Comparison of ENCODE assay signal across 10 cellular contexts in the genomic region with DNA sequence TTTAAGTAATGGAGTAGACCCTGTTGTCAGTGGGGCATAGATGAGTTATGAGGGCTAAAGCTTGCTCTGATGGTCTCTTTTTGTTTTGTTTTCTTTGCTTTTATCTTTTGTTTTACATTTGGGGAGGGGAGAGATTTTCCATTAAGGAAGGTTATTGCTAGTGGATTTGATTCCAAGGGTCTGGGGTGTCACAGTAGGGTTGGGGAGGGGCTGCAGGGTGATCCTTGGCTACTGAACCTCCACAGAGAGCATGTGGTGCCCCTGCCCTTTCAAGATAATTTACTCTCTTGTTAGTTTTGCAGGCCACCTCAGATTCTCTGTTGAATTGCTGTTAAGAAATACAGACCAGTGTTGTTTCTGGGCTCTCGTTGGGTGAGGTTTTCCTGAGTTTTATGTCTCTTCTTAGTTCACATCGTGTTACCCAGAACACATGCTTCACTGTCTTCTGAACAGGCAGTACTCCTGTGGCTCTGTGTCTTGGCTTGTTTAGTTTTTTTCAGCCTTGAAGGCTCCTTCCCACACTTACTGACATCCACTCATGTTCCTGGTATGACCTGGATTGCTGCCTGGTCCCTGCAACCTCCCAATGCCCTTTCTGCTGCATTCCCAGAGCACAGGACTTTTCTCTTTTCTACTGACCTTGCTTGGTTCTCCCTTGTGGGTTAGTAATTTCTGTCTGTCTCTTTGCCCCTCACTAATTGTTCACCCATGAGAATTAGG. TPM values are rescaled to one million over a fixed set of nuclear protein-coding genes. Genes with fewer than 3 reads are reported as not detected.
DNase-seq lines count a peak whose midpoint lies in the region; ATAC-seq and TF ChIP-seq lines count a peak whose summit lies in the region.
"Had no signal": no experiment of that assay in that cellular context is flagged by ENCODE, and none has a peak within 500 bp of the region (broad histone marks: within the 10 kb centered on the region; RNA-seq: fewer than 3 reads in every experiment).

No MANE protein-coding gene starts in this region.

- no peaks in the 10 kb centered on the region for H3K27me3 Mint-ChIP-seq in activated naive CD4-positive, alpha-beta T cell treated with anti-CD3 and anti-CD28 coated beads, Interleukin-2, amount 50 U/mL, for 24 hours
- H3K27me3 Mint-ChIP-seq in mesothelial cell of epicardium (ENCODE audit: low read depth), result no peaks in the 10 kb centered on the region

- H3K36me3 Mint-ChIP-seq in activated naive CD4-positive, alpha-beta T cell treated with anti-CD3 and anti-CD28 coated beads, Interleukin-2, amount 50 U/mL, for 24 hours, result no peaks in the 10 kb centered on the region
- no peaks in the 10 kb centered on the region for H3K36me3 Mint-ChIP-seq in mesothelial cell of epicardium

- no peak for TF ChIP-seq CTCF in mesothelial cell of epicardium (IDR thresholded peaks at IDR 0.05; ENCODE audit: unreplicated experiment)
- TF ChIP-seq CTCF in upper lobe of right lung (IDR thresholded peaks at IDR 0.05), result no peak

- H3K9me3 Mint-ChIP-seq in activated naive CD4-positive, alpha-beta T cell treated with anti-CD3 and anti-CD28 coated beads, Interleukin-2, amount 50 U/mL, for 24 hours, result no peaks in the 10 kb centered on the region
- no peaks in the 10 kb centered on the region for H3K9me3 Mint-ChIP-seq in mesothelial cell of epicardium

- no peaks in the 10 kb centered on the region for H3K9me3 ChIP-seq in upper lobe of right lung
- H3K9me3 ChIP-seq: BLaER1 treated with 17β-estradiol and CSF1 and Interleukin-3, amounts not matched to agents 10 nM and 100 nM; spleen had no signal

- ATAC-seq in upper lobe of right lung, result peak; percentile 3

- H3K4me3 Mint-ChIP-seq in activated naive CD4-positive, alpha-beta T cell treated with anti-CD3 and anti-CD28 coated beads, Interleukin-2, amount 50 U/mL, for 24 hours, result peak overlapping the region; percentile 1
- no peak overlapping the region for H3K4me3 Mint-ChIP-seq in mesothelial cell of epicardium

- peak overlapping the region; percentile 43 for H3K27ac Mint-ChIP-seq in activated naive CD4-positive, alpha-beta T cell treated with anti-CD3 and anti-CD28 coated beads, Interleukin-2, amount 50 U/mL, for 24 hours
- peak overlapping the region; percentile 39 for H3K27ac Mint-ChIP-seq in mesothelial cell of epicardium

- H3K27me3 ChIP-seq in upper lobe of right lung, result no peaks in the 10 kb centered on the region
- H3K27me3 ChIP-seq: BLaER1 treated with 17β-estradiol and CSF1 and Interleukin-3, amounts not matched to agents 10 nM and 100 nM; spleen had no signal

- peaks cover 51% of the 10 kb centered on the region for H3K4me1 ChIP-seq in upper lobe of right lung

- no peak for DNase-seq in activated naive CD4-positive, alpha-beta T cell treated with Interleukin-2 at 50 U/mL for 16 hours
- peak; percentile 79 for DNase-seq in dedifferentiated amniotic fluid mesenchymal stem cell (ENCODE audit: extremely low spot score)
- no peak for DNase-seq in mesothelial cell of epicardium (ENCODE audit: low spot score in 2 of 2, unreplicated experiment in 2 of 2)
- no peak for DNase-seq in upper lobe of right lung
- DNase-seq in pons (ENCODE audit: low spot score), result no peak
- no peak for DNase-seq in stimulated activated CD4-positive, alpha-beta T cell treated with anti-CD3 and anti-CD28 coated beads, Interleukin-4, amount 100 ng/mL, for 4 hours
- no peak for DNase-seq in GDM1 (lab: John Stamatoyannopoulos, UW)
- DNase-seq: spleen had no signal

- peaks cover 73% of the 10 kb centered on the region for H3K4me1 Mint-ChIP-seq in activated naive CD4-positive, alpha-beta T cell treated with anti-CD3 and anti-CD28 coated beads, Interleukin-2, amount 50 U/mL, for 24 hours
- peaks cover 30% of the 10 kb centered on the region for H3K4me1 Mint-ChIP-seq in mesothelial cell of epicardium

- no peak overlapping the region for H3K4me3 ChIP-seq in upper lobe of right lung
- H3K4me3 ChIP-seq: BLaER1 treated with 17β-estradiol and CSF1 and Interleukin-3, amounts not matched to agents 10 nM and 100 nM; spleen had no signal

- H3K36me3 ChIP-seq in upper lobe of right lung, result no peaks in the 10 kb centered on the region
- H3K36me3 ChIP-seq: spleen had no signal

- peak overlapping the region; percentile 48 for H3K27ac ChIP-seq in upper lobe of right lung
- H3K27ac ChIP-seq: BLaER1 treated with 17β-estradiol and CSF1 and Interleukin-3, amounts not matched to agents 10 nM and 100 nM had no signal

- intact Hi-C loops in upper lobe of right lung (cut with DNase I), result no loop called here

RNA-seq across cellular contexts. Expression of a gene that starts 4.3 kb away (rescaled TPM):
- total RNA-seq in mesothelial cell of epicardium, result 19.1 to 22.7 TPM (median 21.4 TPM) in 3 replicates
- total RNA-seq in upper lobe of right lung, result 21.4 TPM

RNA-seq across cellular contexts. Expression of a gene that starts 36.9 kb away (rescaled TPM):
- total RNA-seq in mesothelial cell of epicardium (39.8 to 42.6 TPM (median 42.1 TPM) in 3 replicates), upper lobe of right lung (56.0 TPM)
